Comparison of ENCODE assay signal across 1 cellular context in genomic region chr22:37559901-37560681, GRCh38.
TF ChIP-seq lines count a peak whose summit lies in the region.

A gene with protein sequence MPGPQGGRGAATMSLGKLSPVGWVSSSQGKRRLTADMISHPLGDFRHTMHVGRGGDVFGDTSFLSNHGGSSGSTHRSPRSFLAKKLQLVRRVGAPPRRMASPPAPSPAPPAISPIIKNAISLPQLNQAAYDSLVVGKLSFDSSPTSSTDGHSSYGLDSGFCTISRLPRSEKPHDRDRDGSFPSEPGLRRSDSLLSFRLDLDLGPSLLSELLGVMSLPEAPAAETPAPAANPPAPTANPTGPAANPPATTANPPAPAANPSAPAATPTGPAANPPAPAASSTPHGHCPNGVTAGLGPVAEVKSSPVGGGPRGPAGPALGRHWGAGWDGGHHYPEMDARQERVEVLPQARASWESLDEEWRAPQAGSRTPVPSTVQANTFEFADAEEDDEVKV (plus strand): TSS chr22:37560480. CDS start chr22:37566350, 5,870 bp downstream.

TF ChIP-seq in HepG2, 621 proteins besides CTCF, POLR2A, EP300 and RAD21 (continued from another document and continues in another):
- TF ChIP-seq ZNF773 (CRISPR knock-in tag; IDR thresholded peaks at IDR 0.05; ENCODE audit: borderline replicate concordance) (no peak; the same call in 1 of the 2 replicates), NONO (IDR thresholded peaks at IDR 0.05) (no peak), NONO (CRISPR knock-in tag; conservative IDR thresholded peaks at IDR 0.05) (peak; percentile 68; the same call in 1 of the 2 replicates), YEATS4 (CRISPR knock-in tag; IDR thresholded peaks at IDR 0.05; ENCODE audit: borderline replicate concordance) (no peak), ZNF160 (CRISPR knock-in tag; IDR thresholded peaks at IDR 0.05) (no peak), ZNF564 (CRISPR knock-in tag; IDR thresholded peaks at IDR 0.05) (no peak; the same call in 1 of the 2 replicates), RNF2 (conservative IDR thresholded peaks at IDR 0.05; ENCODE audit: low read depth) (no peak), CENPBD1 (CRISPR knock-in tag; IDR thresholded peaks at IDR 0.05; ENCODE audit: borderline replicate concordance, low read depth) (no peak), CEBPB (IDR thresholded peaks at IDR 0.05; ENCODE audit: borderline replicate concordance, low read depth, low read length) (no peak), GTF2F1 (IDR thresholded peaks at IDR 0.05; ENCODE audit: low read length) (no peak), ARID5B (CRISPR knock-in tag; IDR thresholded peaks at IDR 0.05) (peak; percentile 33), PHF5A (CRISPR knock-in tag; IDR thresholded peaks at IDR 0.05; ENCODE audit: low read depth, unreplicated experiment) (no peak), ATF4 (CRISPR knock-in tag; IDR thresholded peaks at IDR 0.05) (no peak), ZFP82 (CRISPR knock-in tag; IDR thresholded peaks at IDR 0.05; ENCODE audit: borderline replicate concordance) (no peak), PCBP1 (IDR thresholded peaks at IDR 0.05; ENCODE audit: borderline replicate concordance, low read depth, low read length) (no peak), ARNT (IDR thresholded peaks at IDR 0.05) (no peak), MYNN (CRISPR knock-in tag; IDR thresholded peaks at IDR 0.05; ENCODE audit: low read depth) (no peak), NFYC (CRISPR knock-in tag; IDR thresholded peaks at IDR 0.05) (no peak), USF2 (IDR thresholded peaks at IDR 0.05; ENCODE audit: low read depth, low read length) (no peak), USF2 (CRISPR knock-in tag; IDR thresholded peaks at IDR 0.05; ENCODE audit: borderline replicate concordance) (no peak), CHCHD3 (CRISPR knock-in tag; IDR thresholded peaks at IDR 0.05) (no peak), ZNF260 (CRISPR knock-in tag; IDR thresholded peaks at IDR 0.05; ENCODE audit: borderline replicate concordance, low read depth) (no peak), ZNF879 (CRISPR knock-in tag; IDR thresholded peaks at IDR 0.05) (no peak), ESRRA (CRISPR knock-in tag; IDR thresholded peaks at IDR 0.05; ENCODE audit: low read depth) (no peak), XBP1 (CRISPR knock-in tag; IDR thresholded peaks at IDR 0.05) (no peak), ZBTB2 (CRISPR knock-in tag; IDR thresholded peaks at IDR 0.05; ENCODE audit: low read depth) (peak; percentile 67; the same call in 1 of the 2 replicates)
- TF ChIP-seq, protein P1, sequence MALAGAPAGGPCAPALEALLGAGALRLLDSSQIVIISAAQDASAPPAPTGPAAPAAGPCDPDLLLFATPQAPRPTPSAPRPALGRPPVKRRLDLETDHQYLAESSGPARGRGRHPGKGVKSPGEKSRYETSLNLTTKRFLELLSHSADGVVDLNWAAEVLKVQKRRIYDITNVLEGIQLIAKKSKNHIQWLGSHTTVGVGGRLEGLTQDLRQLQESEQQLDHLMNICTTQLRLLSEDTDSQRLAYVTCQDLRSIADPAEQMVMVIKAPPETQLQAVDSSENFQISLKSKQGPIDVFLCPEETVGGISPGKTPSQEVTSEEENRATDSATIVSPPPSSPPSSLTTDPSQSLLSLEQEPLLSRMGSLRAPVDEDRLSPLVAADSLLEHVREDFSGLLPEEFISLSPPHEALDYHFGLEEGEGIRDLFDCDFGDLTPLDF (CRISPR knock-in tag; IDR thresholded peaks at IDR 0.05), result no peak
- TF ChIP-seq, protein P2, sequence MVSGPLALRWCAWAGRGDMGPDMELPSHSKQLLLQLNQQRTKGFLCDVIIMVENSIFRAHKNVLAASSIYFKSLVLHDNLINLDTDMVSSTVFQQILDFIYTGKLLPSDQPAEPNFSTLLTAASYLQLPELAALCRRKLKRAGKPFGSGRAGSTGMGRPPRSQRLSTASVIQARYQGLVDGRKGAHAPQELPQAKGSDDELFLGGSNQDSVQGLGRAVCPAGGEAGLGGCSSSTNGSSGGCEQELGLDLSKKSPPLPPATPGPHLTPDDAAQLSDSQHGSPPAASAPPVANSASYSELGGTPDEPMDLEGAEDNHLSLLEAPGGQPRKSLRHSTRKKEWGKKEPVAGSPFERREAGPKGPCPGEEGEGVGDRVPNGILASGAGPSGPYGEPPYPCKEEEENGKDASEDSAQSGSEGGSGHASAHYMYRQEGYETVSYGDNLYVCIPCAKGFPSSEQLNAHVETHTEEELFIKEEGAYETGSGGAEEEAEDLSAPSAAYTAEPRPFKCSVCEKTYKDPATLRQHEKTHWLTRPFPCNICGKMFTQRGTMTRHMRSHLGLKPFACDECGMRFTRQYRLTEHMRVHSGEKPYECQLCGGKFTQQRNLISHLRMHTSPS (CRISPR knock-in tag; IDR thresholded peaks at IDR 0.05; ENCODE audit: low read depth), result peak; percentile 68
- TF ChIP-seq, protein P3, sequence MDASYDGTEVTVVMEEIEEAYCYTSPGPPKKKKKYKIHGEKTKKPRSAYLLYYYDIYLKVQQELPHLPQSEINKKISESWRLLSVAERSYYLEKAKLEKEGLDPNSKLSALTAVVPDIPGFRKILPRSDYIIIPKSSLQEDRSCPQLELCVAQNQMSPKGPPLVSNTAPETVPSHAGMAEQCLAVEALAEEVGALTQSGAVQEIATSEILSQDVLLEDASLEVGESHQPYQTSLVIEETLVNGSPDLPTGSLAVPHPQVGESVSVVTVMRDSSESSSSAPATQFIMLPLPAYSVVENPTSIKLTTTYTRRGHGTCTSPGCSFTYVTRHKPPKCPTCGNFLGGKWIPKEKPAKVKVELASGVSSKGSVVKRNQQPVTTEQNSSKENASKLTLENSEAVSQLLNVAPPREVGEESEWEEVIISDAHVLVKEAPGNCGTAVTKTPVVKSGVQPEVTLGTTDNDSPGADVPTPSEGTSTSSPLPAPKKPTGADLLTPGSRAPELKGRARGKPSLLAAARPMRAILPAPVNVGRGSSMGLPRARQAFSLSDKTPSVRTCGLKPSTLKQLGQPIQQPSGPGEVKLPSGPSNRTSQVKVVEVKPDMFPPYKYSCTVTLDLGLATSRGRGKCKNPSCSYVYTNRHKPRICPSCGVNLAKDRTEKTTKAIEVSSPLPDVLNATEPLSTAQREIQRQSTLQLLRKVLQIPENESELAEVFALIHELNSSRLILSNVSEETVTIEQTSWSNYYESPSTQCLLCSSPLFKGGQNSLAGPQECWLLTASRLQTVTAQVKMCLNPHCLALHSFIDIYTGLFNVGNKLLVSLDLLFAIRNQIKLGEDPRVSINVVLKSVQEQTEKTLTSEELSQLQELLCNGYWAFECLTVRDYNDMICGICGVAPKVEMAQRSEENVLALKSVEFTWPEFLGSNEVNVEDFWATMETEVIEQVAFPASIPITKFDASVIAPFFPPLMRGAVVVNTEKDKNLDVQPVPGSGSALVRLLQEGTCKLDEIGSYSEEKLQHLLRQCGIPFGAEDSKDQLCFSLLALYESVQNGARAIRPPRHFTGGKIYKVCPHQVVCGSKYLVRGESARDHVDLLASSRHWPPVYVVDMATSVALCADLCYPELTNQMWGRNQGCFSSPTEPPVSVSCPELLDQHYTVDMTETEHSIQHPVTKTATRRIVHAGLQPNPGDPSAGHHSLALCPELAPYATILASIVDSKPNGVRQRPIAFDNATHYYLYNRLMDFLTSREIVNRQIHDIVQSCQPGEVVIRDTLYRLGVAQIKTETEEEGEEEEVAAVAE (CRISPR knock-in tag; IDR thresholded peaks at IDR 0.05; ENCODE audit: borderline replicate concordance), result no peak
- TF ChIP-seq, protein P4, sequence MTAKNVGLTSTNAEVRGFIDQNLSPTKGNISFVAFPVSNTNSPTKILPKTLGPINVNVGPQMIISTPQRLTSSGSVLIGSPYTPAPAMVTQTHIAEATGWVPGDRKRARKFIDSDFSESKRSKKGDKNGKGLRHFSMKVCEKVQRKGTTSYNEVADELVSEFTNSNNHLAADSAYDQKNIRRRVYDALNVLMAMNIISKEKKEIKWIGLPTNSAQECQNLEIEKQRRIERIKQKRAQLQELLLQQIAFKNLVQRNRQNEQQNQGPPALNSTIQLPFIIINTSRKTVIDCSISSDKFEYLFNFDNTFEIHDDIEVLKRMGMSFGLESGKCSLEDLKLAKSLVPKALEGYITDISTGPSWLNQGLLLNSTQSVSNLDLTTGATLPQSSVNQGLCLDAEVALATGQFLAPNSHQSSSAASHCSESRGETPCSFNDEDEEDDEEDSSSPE (CRISPR knock-in tag; IDR thresholded peaks at IDR 0.05), result no peak
- TF ChIP-seq, protein P5, sequence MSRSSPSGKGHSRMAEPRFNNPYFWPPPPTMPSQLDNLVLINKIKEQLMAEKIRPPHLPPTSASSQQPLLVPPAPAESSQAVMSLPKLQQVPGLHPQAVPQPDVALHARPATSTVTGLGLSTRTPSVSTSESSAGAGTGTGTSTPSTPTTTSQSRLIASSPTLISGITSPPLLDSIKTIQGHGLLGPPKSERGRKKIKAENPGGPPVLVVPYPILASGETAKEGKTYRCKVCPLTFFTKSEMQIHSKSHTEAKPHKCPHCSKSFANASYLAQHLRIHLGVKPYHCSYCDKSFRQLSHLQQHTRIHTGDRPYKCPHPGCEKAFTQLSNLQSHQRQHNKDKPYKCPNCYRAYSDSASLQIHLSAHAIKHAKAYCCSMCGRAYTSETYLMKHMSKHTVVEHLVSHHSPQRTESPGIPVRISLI (CRISPR knock-in tag; IDR thresholded peaks at IDR 0.05; ENCODE audit: borderline replicate concordance), result no peak
- TF ChIP-seq, protein P6, sequence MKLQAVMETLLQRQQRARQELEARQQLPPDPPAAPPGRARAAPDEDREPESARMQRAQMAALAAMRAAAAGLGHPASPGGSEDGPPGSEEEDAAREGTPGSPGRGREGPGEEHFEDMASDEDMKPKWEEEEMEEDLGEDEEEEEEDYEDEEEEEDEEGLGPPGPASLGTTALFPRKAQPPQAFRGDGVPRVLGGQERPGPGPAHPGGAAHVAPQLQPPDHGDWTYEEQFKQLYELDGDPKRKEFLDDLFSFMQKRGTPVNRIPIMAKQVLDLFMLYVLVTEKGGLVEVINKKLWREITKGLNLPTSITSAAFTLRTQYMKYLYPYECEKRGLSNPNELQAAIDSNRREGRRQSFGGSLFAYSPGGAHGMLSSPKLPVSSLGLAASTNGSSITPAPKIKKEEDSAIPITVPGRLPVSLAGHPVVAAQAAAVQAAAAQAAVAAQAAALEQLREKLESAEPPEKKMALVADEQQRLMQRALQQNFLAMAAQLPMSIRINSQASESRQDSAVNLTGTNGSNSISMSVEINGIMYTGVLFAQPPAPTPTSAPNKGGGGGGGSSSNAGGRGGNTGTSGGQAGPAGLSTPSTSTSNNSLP (IDR thresholded peaks at IDR 0.05; ENCODE audit: low read depth, low read length), result no peak
